In the genomic region with DNA sequence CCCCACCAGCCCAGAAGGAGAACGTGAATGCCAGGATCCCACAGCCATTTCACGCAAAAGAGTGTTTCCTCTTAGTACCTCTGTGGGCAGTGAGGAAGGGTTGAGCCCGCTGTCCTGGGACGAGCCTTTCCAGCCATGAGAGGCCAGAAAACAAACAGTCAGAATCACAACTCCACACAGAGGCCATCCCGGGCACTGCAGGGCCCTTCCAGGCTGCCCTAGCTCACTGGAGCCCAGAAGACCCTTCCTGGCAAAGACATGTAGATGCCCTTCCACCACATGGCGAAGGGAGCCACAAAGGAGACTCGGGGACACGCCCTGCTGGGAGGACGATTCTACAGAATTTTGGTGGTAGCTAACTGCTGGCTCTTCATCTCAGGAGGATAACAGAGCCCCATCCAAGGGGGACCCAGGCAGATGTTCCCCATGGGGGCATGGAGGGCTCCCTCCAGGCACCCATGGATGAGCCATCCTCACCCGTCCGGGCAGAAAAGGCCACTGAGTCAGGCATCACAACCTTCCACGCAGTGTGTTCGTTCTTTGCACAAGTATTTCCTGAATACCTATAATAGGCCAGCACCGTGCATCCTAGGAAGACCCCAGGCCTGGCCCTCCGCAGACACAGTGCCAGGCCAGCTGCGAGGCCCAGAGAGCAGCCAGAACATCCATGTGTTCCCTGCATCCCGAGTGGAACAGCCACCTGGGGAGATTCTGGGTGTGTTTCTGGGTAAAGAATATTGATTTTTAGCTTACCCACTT, we compare ENCODE assay signal across 8 cellular contexts. TPM values are rescaled to one million over a fixed set of nuclear protein-coding genes. Genes with fewer than 3 reads are reported as not detected.
DNase-seq lines count a peak whose midpoint lies in the region; ATAC-seq and TF ChIP-seq lines count a peak whose summit lies in the region.

No MANE protein-coding gene starts in this region.

- ATAC-seq in GM21447 (IDR thresholded peaks at IDR 0.05; ENCODE audit: unreplicated experiment) (no peak), HG03159 (IDR thresholded peaks at IDR 0.05; ENCODE audit: unreplicated experiment) (no peak)

- H3K4me2 ChIP-seq in OCI-LY3 (ENCODE audit: low read length) (no peak overlapping the region), osteoblast (ENCODE audit: insufficient read depth, low read length) (no peak overlapping the region)

- H3K4me3 ChIP-seq in OCI-LY3 (ENCODE audit: low read length): no peak overlapping the region
- no peak overlapping the region for H3K4me3 ChIP-seq in osteoblast (ENCODE audit: insufficient read depth, low read length)

- no peak overlapping the region for H3K27ac ChIP-seq in OCI-LY3 (ENCODE audit: low read length)
- no peak overlapping the region for H3K27ac ChIP-seq in osteoblast (ENCODE audit: low read depth, low read length)

- H3K4me1 ChIP-seq in OCI-LY3 (ENCODE audit: low read length): peaks cover 12% of the 10 kb centered on the region
- H3K4me1 ChIP-seq in osteoblast (ENCODE audit: insufficient read depth, low read length): peaks cover 20% of the 10 kb centered on the region

- H4K20me1 ChIP-seq in OCI-LY3 (ENCODE audit: insufficient read depth, low read length) (no peaks in the 10 kb centered on the region), osteoblast (ENCODE audit: insufficient read depth, low read length) (no peaks in the 10 kb centered on the region)

- peak; percentile 44 for TF ChIP-seq CTCF in OCI-LY3 (IDR thresholded peaks at IDR 0.05; ENCODE audit: low read depth, low read length)
- TF ChIP-seq CTCF in osteoblast (IDR thresholded peaks at IDR 0.05; ENCODE audit: extremely low read depth, low read depth, low read length): peak; percentile 78

- H3K9me3 ChIP-seq in OCI-LY3 (ENCODE audit: insufficient read depth, low read length) (no peaks in the 10 kb centered on the region), osteoblast (ENCODE audit: low read depth, low read length) (no peaks in the 10 kb centered on the region)

- H3K27me3 ChIP-seq in OCI-LY3 (ENCODE audit: low read depth, low read length) (peaks cover 16% of the 10 kb centered on the region), osteoblast (ENCODE audit: insufficient read depth, low read length) (no peaks in the 10 kb centered on the region)

- H3K79me2 ChIP-seq in OCI-LY3 (ENCODE audit: low read length) (no peaks in the 10 kb centered on the region), osteoblast (ENCODE audit: insufficient read depth, low read length) (no peaks in the 10 kb centered on the region)

- peak; percentile 46 for DNase-seq in Daoy (ENCODE audit: low read depth)
- DNase-seq in fibroblast of gingiva (ENCODE audit: low read depth): peak; percentile 43
- DNase-seq in osteoblast (ENCODE audit: insufficient read length, low spot score, missing footprints): peak; percentile 95
- no peak for DNase-seq in stimulated activated CD4-positive, alpha-beta T cell treated with anti-CD3 and anti-CD28 coated beads, Interleukin-15, amount 100 ng/mL, for 24 hours
- DNase-seq in amniotic stem cell (lab: John Stamatoyannopoulos, UW): no peak

- no peak overlapping the region for H3K9ac ChIP-seq in OCI-LY3 (ENCODE audit: low read length)

- H2AFZ ChIP-seq in OCI-LY3 (ENCODE audit: low read depth, low read length) (no peak overlapping the region), osteoblast (ENCODE audit: low read length) (no peak overlapping the region)

- no peaks in the 10 kb centered on the region for H3K36me3 ChIP-seq in OCI-LY3 (replicated peaks; ENCODE audit: low read depth, low read length)
- H3K36me3 ChIP-seq in osteoblast (ENCODE audit: insufficient read depth, low read length): no peaks in the 10 kb centered on the region

RNA-seq across cellular contexts. Expression of a gene that starts 47.2 kb away (rescaled TPM):
- 2.0 and 6.3 TPM in 2 replicates for total RNA-seq in Daoy (2014; rRNA removed; shearing (Covaris generic))
- 33.0 and 36.2 TPM in 2 replicates for total RNA-seq in osteoblast

Comparison
In these comparisons a context has a peak if more than half of its experiments do, and no peak if none do; other contexts are left out.
1. DNase-seq: peak in Daoy (single experiment), fibroblast of gingiva (single experiment) and osteoblast (single experiment); none in stimulated activated CD4-positive, alpha-beta T cell treated with anti-CD3 and anti-CD28 coated beads, Interleukin-15, amount 100 ng/mL, for 24 hours (single experiment) and amniotic stem cell (single experiment).